ENCODE assay signal across 9 cellular contexts in the genomic region with DNA sequence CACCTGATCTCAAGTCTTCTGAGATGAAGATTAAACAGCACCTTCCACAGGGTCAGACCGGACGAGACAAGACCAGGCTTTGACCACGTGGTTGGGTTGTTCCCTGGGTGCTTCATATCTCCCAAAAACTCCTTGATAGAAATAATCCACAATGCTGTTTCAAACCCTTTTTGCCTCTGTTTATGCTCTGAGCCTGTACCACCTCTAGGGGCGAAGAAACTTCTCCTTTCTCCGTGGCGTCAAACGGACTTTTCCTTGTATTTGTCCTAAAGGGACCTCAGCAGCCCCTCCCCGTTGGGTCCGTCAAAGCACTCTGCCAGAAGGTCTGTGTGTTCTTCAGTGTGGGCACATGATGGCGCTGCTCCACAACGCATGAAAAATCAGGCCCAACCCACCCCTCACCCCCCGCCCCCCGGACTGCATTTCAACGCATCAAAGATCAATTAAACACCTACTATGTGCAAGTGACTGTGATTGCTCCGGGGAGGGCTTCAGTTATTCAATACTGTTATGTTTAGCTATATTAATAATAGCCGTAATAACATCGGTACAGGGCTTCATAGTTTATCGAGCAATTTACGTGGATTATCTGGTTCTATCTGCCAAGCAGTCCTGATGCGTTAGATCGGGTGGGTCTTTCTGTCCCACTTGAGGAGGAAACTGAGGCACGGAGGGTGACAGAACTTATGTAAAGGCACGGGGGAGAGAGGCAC. TPM values are rescaled to one million over a fixed set of nuclear protein-coding genes. Genes with fewer than 3 reads are reported as not detected.
DNase-seq lines count a peak whose midpoint lies in the region; ATAC-seq and TF ChIP-seq lines count a peak whose summit lies in the region.
"Had no signal": no experiment of that assay in that cellular context is flagged by ENCODE, and none has a peak within 500 bp of the region (broad histone marks: within the 10 kb centered on the region; RNA-seq: fewer than 3 reads in every experiment).

No MANE protein-coding gene starts in this region.

- H3K9me3 Mint-ChIP-seq in activated naive CD4-positive, alpha-beta T cell treated with anti-CD3 and anti-CD28 coated beads for 36 hours: no peaks in the 10 kb centered on the region
- H3K9me3 Mint-ChIP-seq: naive thymus-derived CD8-positive, alpha-beta T cell had no signal

- intact Hi-C loops in activated naive CD4-positive, alpha-beta T cell treated with anti-CD3 and anti-CD28 coated beads for 36 hours (cut with micrococcal nuclease): loop anchor here (1.0 kb wide), 2 partner anchors 211 to 228 kb away; no protein-coding TSS in a partner anchor

- no peak for ATAC-seq in GM18858 (IDR thresholded peaks at IDR 0.05; ENCODE audit: unreplicated experiment)

- H3K27ac Mint-ChIP-seq in activated naive CD4-positive, alpha-beta T cell treated with anti-CD3 and anti-CD28 coated beads for 36 hours: no peak overlapping the region

- H3K4me3 Mint-ChIP-seq in activated naive CD4-positive, alpha-beta T cell treated with anti-CD3 and anti-CD28 coated beads for 36 hours: no peak overlapping the region
- H3K4me3 Mint-ChIP-seq: naive thymus-derived CD8-positive, alpha-beta T cell had no signal

- H3K36me3 Mint-ChIP-seq in activated naive CD4-positive, alpha-beta T cell treated with anti-CD3 and anti-CD28 coated beads for 36 hours (ENCODE audit: low read depth): no peaks in the 10 kb centered on the region
- H3K36me3 Mint-ChIP-seq: naive thymus-derived CD8-positive, alpha-beta T cell had no signal

- H3K4me1 Mint-ChIP-seq in activated naive CD4-positive, alpha-beta T cell treated with anti-CD3 and anti-CD28 coated beads for 36 hours (ENCODE audit: low read depth): peaks cover 12% of the 10 kb centered on the region

- DNase-seq in Ammon's horn (ENCODE audit: low spot score) (peak; percentile 79), GM13977 (ENCODE audit: low spot score) (peak; percentile 59), NCI-H748 (lab: John Stamatoyannopoulos, UW; ENCODE audit: unreplicated experiment) (peak; percentile 54), right atrium auricular region (ENCODE audit: low spot score) (no peak), occipital lobe (lab: John Stamatoyannopoulos, UW) (no peak)
- DNase-seq in activated naive CD4-positive, alpha-beta T cell treated with anti-CD3 and anti-CD28 coated beads for 36 hours: peak; percentile 59
- peak; percentile 60 for DNase-seq in stimulated activated CD4-positive, alpha-beta T cell treated with anti-CD3 and anti-CD28 coated beads, Interleukin-15, amount 100 ng/mL, for 24 hours

- no peaks in the 10 kb centered on the region for H3K36me3 ChIP-seq in right atrium auricular region

- peaks cover 0 to 3% of the 10 kb centered on the region in 2 donors for H3K4me1 ChIP-seq in right atrium auricular region

- in situ Hi-C loops in GM13977 (cut with MboI; ENCODE audit: low pct_unique_long_range_greater_than_20kb, low sequenced_read_pairs, unreplicated experiment): no loop called here

- no peaks in the 10 kb centered on the region for H3K9me3 ChIP-seq in right atrium auricular region

- H3K4me3 ChIP-seq in right atrium auricular region: no peak overlapping the region

- no peaks in the 10 kb centered on the region for H3K27me3 ChIP-seq in right atrium auricular region

- CTCF ChIA-PET in activated naive CD4-positive, alpha-beta T cell treated with anti-CD3 and anti-CD28 coated beads for 36 hours (lab: Charles Lee): interaction anchor here (2.1 kb wide), 1 partner anchor 310 kb away, joined by 11 read pairs; no protein-coding TSS in a partner anchor

- peaks cover 15% of the 10 kb centered on the region for H3K27me3 Mint-ChIP-seq in activated naive CD4-positive, alpha-beta T cell treated with anti-CD3 and anti-CD28 coated beads for 36 hours (ENCODE audit: low read depth)

- TF ChIP-seq CTCF in GM13977 (IDR thresholded peaks at IDR 0.05; ENCODE audit: extremely low read depth, insufficient read depth, missing control alignments) (peak; percentile 75), right atrium auricular region (IDR thresholded peaks at IDR 0.05) (peak; percentile 38 to 70)

- H3K27ac ChIP-seq in right atrium auricular region: no peak overlapping the region

RNA-seq across cellular contexts. Expression of gene EIF3D, which starts 17.3 kb away (rescaled TPM):
- 100 to 1,000 TPM; 334 to 341 TPM for total RNA-seq in activated naive CD4-positive, alpha-beta T cell treated with anti-CD3 and anti-CD28 coated beads for 36 hours
- total RNA-seq in right atrium auricular region (100 to 1,000 TPM; 177 to 185 TPM), occipital lobe (200 TPM)

RNA-seq across cellular contexts. Expression of gene FOXRED2, which starts 39.4 kb away (rescaled TPM):
- total RNA-seq in activated naive CD4-positive, alpha-beta T cell treated with anti-CD3 and anti-CD28 coated beads for 36 hours: 10 to 100 TPM; 10.6 to 11.9 TPM
- 1 to 10 TPM; 3.7 to 5.7 TPM for total RNA-seq in right atrium auricular region
- 10.6 TPM for total RNA-seq in occipital lobe

Comparison
In these comparisons a context has a peak if more than half of its experiments do, and no peak if none do; other contexts are left out.
1. DNase-seq: peak in Ammon's horn (single experiment), GM13977 (single experiment), NCI-H748 (single experiment), activated naive CD4-positive, alpha-beta T cell treated with anti-CD3 and anti-CD28 coated beads for 36 hours (single experiment) and stimulated activated CD4-positive, alpha-beta T cell treated with anti-CD3 and anti-CD28 coated beads, Interleukin-15, amount 100 ng/mL, for 24 hours (single experiment); none in right atrium auricular region (single experiment) and occipital lobe (single experiment).